In the genomic region with DNA sequence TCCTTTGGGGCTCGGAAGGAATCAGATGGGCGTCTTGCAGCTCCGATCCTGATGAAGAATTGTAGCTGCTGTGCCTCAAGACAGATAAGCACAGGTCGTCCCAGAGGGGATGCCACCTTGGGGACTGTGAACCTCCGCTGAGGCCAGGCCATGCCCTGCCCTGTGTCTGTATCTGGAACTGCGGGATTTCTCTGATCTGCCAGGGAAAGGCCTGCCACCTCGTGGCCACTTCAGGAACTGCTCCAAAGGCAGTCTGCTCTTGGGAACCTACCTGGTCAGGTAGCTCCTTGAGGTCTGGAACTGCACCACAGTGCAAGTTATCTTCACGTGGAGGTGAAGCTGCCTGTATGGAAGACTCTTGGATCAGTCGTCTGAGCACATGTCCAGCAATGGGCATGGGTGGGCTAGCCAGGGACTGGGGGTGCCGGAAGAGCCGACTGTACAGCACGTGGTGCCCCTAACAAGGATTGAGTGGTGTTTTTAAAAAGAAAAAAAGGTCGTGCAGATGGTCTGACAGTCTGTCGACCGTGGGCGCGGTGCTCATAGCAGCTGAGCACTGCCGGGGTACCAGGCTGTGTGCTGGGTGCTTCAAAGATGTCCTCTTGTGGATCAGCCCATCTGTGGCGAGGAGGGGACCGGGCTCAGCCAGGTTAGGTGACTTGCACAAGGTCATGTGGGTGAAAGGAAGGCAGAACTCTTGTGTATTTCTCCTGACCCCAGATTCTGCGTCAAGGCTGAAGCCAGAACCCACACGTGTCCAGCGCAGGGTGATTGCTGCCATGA, we compare ENCODE assay signal across 1 cellular context.
TF ChIP-seq lines count a peak whose summit lies in the region.

No MANE protein-coding gene starts in this region.

TF ChIP-seq in HepG2, 621 proteins besides CTCF, POLR2A, EP300 and RAD21 (continued from another document and continues in another):
- TF ChIP-seq, protein P1, sequence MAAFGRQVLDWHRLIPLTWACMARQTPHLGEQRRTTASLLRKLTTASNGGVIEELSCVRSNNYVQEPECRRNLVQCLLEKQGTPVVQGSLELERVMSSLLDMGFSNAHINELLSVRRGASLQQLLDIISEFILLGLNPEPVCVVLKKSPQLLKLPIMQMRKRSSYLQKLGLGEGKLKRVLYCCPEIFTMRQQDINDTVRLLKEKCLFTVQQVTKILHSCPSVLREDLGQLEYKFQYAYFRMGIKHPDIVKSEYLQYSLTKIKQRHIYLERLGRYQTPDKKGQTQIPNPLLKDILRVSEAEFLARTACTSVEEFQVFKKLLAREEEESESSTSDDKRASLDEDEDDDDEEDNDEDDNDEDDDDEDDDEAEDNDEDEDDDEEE (CRISPR knock-in tag; IDR thresholded peaks at IDR 0.05): no peak
- TF ChIP-seq TMF1 (CRISPR knock-in tag; IDR thresholded peaks at IDR 0.05; ENCODE audit: low read depth): no peak
- TF ChIP-seq, protein P2, sequence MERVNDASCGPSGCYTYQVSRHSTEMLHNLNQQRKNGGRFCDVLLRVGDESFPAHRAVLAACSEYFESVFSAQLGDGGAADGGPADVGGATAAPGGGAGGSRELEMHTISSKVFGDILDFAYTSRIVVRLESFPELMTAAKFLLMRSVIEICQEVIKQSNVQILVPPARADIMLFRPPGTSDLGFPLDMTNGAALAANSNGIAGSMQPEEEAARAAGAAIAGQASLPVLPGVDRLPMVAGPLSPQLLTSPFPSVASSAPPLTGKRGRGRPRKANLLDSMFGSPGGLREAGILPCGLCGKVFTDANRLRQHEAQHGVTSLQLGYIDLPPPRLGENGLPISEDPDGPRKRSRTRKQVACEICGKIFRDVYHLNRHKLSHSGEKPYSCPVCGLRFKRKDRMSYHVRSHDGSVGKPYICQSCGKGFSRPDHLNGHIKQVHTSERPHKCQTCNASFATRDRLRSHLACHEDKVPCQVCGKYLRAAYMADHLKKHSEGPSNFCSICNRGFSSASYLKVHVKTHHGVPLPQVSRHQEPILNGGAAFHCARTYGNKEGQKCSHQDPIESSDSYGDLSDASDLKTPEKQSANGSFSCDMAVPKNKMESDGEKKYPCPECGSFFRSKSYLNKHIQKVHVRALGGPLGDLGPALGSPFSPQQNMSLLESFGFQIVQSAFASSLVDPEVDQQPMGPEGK (CRISPR knock-in tag; IDR thresholded peaks at IDR 0.05): no peak; the same call in 1 of the 2 replicates
- TF ChIP-seq NCOR1 (IDR thresholded peaks at IDR 0.05; ENCODE audit: borderline replicate concordance, low read length): no peak
- TF ChIP-seq IKZF1 (IDR thresholded peaks at IDR 0.05): no peak
- no peak for TF ChIP-seq BRCA1 (CRISPR knock-in tag; IDR thresholded peaks at IDR 0.05)
- no peak for TF ChIP-seq ZNF546 (CRISPR knock-in tag; conservative IDR thresholded peaks at IDR 0.05)
- TF ChIP-seq, protein P3, sequence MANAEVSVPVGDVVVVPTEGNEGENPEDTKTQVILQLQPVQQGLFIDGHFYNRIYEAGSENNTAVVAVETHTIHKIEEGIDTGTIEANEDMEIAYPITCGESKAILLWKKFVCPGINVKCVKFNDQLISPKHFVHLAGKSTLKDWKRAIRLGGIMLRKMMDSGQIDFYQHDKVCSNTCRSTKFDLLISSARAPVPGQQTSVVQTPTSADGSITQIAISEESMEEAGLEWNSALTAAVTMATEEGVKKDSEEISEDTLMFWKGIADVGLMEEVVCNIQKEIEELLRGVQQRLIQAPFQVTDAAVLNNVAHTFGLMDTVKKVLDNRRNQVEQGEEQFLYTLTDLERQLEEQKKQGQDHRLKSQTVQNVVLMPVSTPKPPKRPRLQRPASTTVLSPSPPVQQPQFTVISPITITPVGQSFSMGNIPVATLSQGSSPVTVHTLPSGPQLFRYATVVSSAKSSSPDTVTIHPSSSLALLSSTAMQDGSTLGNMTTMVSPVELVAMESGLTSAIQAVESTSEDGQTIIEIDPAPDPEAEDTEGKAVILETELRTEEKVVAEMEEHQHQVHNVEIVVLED (CRISPR knock-in tag; IDR thresholded peaks at IDR 0.05; ENCODE audit: borderline replicate concordance): no peak
- no peak for TF ChIP-seq BORCS8-MEF2B (CRISPR knock-in tag; IDR thresholded peaks at IDR 0.05)
- TF ChIP-seq ZSCAN12 (CRISPR knock-in tag; IDR thresholded peaks at IDR 0.05): no peak
- peak; percentile 75 for TF ChIP-seq IRF2 (CRISPR knock-in tag; IDR thresholded peaks at IDR 0.05)
- no peak for TF ChIP-seq RFX1 (IDR thresholded peaks at IDR 0.05)
- TF ChIP-seq KDM1A (CRISPR knock-in tag; IDR thresholded peaks at IDR 0.05): no peak
- TF ChIP-seq ZNF709 (CRISPR knock-in tag; IDR thresholded peaks at IDR 0.05): no peak
- peak; percentile 37; the same call in 1 of the 2 replicates for TF ChIP-seq YEATS2 (CRISPR knock-in tag; IDR thresholded peaks at IDR 0.05; ENCODE audit: borderline replicate concordance)
- no peak for TF ChIP-seq HOXA3 (CRISPR knock-in tag; IDR thresholded peaks at IDR 0.05)
- TF ChIP-seq FOXO4 (CRISPR knock-in tag; conservative IDR thresholded peaks at IDR 0.05): no peak
- no peak for TF ChIP-seq ZFP41 (CRISPR knock-in tag; IDR thresholded peaks at IDR 0.05; ENCODE audit: borderline replicate concordance)
- no peak for TF ChIP-seq ARNTL (CRISPR knock-in tag; IDR thresholded peaks at IDR 0.05)
- peak; percentile 53; the same call in 1 of the 2 replicates for TF ChIP-seq HDAC2 (CRISPR knock-in tag; IDR thresholded peaks at IDR 0.05)
- no peak for TF ChIP-seq ZBTB8A (CRISPR knock-in tag; IDR thresholded peaks at IDR 0.05; ENCODE audit: borderline replicate concordance, low read depth)
- TF ChIP-seq ZFP36 (IDR thresholded peaks at IDR 0.05; ENCODE audit: borderline replicate concordance, low read depth, low read length, partially characterized antibody): no peak
- no peak for TF ChIP-seq KMT2B (CRISPR knock-in tag; IDR thresholded peaks at IDR 0.05)
- no peak for TF ChIP-seq ZBTB7A (CRISPR knock-in tag; IDR thresholded peaks at IDR 0.05)
- no peak for TF ChIP-seq MED8 (CRISPR knock-in tag; IDR thresholded peaks at IDR 0.05; ENCODE audit: insufficient replicate concordance)
- no peak for TF ChIP-seq SNAPC5 (CRISPR knock-in tag; IDR thresholded peaks at IDR 0.05; ENCODE audit: borderline replicate concordance)
- TF ChIP-seq AFF4 (CRISPR knock-in tag; IDR thresholded peaks at IDR 0.05): no peak
- TF ChIP-seq ZBTB44 (CRISPR knock-in tag; IDR thresholded peaks at IDR 0.05): no peak
- peak; percentile 57 for TF ChIP-seq ZNF781 (CRISPR knock-in tag; IDR thresholded peaks at IDR 0.05; ENCODE audit: borderline replicate concordance, not compliant biosample characterization)
- no peak for TF ChIP-seq ZFP36L1 (CRISPR knock-in tag; IDR thresholded peaks at IDR 0.05)
- TF ChIP-seq ZNF253 (CRISPR knock-in tag; IDR thresholded peaks at IDR 0.05; ENCODE audit: borderline replicate concordance): no peak
- TF ChIP-seq RELA (CRISPR knock-in tag; IDR thresholded peaks at IDR 0.05): no peak
- TF ChIP-seq, protein P4, sequence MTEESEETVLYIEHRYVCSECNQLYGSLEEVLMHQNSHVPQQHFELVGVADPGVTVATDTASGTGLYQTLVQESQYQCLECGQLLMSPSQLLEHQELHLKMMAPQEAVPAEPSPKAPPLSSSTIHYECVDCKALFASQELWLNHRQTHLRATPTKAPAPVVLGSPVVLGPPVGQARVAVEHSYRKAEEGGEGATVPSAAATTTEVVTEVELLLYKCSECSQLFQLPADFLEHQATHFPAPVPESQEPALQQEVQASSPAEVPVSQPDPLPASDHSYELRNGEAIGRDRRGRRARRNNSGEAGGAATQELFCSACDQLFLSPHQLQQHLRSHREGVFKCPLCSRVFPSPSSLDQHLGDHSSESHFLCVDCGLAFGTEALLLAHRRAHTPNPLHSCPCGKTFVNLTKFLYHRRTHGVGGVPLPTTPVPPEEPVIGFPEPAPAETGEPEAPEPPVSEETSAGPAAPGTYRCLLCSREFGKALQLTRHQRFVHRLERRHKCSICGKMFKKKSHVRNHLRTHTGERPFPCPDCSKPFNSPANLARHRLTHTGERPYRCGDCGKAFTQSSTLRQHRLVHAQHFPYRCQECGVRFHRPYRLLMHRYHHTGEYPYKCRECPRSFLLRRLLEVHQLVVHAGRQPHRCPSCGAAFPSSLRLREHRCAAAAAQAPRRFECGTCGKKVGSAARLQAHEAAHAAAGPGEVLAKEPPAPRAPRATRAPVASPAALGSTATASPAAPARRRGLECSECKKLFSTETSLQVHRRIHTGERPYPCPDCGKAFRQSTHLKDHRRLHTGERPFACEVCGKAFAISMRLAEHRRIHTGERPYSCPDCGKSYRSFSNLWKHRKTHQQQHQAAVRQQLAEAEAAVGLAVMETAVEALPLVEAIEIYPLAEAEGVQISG (CRISPR knock-in tag; IDR thresholded peaks at IDR 0.05): no peak; the same call in 1 of the 2 replicates
- TF ChIP-seq KMT2A (CRISPR knock-in tag; IDR thresholded peaks at IDR 0.05): 0 out of 2 replicates have a peak, but pooled peaks have one; percentile 51
- TF ChIP-seq ZNF12 (CRISPR knock-in tag; IDR thresholded peaks at IDR 0.05): peak; percentile 20; the same call in 1 of the 2 replicates
- TF ChIP-seq, protein P5, sequence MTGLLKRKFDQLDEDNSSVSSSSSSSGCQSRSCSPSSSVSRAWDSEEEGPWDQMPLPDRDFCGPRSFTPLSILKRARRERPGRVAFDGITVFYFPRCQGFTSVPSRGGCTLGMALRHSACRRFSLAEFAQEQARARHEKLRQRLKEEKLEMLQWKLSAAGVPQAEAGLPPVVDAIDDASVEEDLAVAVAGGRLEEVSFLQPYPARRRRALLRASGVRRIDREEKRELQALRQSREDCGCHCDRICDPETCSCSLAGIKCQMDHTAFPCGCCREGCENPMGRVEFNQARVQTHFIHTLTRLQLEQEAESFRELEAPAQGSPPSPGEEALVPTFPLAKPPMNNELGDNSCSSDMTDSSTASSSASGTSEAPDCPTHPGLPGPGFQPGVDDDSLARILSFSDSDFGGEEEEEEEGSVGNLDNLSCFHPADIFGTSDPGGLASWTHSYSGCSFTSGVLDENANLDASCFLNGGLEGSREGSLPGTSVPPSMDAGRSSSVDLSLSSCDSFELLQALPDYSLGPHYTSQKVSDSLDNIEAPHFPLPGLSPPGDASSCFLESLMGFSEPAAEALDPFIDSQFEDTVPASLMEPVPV (CRISPR knock-in tag; IDR thresholded peaks at IDR 0.05): no peak
- no peak for TF ChIP-seq ZNF281 (CRISPR knock-in tag; IDR thresholded peaks at IDR 0.05; ENCODE audit: borderline replicate concordance)
- no peak for TF ChIP-seq SETDB1 (CRISPR knock-in tag; IDR thresholded peaks at IDR 0.05; ENCODE audit: borderline replicate concordance)
